In the genomic region with DNA sequence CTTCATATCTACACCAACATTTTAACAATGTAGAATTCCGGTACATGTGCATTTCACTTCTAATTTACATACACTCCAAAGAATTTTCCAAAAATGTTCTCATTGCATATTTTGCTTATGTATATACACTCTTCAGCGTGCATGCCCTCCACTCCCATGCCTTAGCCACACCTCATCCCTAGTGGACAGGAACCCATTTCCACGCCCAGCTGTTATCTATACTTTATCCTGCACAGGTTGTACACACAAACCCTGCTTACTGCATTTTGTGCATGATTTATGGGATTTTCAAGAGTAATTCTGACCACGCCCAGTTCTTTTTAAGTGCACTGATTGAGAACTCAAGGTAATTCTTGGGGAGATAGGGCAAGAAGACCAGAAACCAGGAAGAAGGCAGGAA, we compare ENCODE assay signal across 23 cellular contexts.
"Had no signal": no experiment of that assay in that cellular context is flagged by ENCODE, and none has a peak within 500 bp of the region (broad histone marks: within the 10 kb centered on the region; RNA-seq: fewer than 3 reads in every experiment).

No MANE protein-coding gene starts in this region.

- DNase-seq: KBM-7, MV-4-11, NCI-H1048, NCI-H1105, NCI-H1436 treated with DMSO at 0.1 percent for 48 hours, NCI-H1694, NCI-H187 treated with DMSO at 0.1 percent for 48 hours, NCI-H2029 treated with DMSO at 0.1 percent for 48 hours, NCI-H2171 treated with DMSO at 0.1 percent for 48 hours, NCI-H2227 treated with DMSO at 0.1 percent for 48 hours, NCI-H446, NCI-H510A, NCI-H524 treated with DMSO at 0.1 percent for 48 hours, NCI-H69, NCI-H774, RPMI8226, SHP77, SK-N-SH, SW 1271, T-cell had no signal

- H3K27ac ChIP-seq: HL-60 had no signal

- H3K27ac Mint-ChIP-seq: IgD-negative memory B cell, T-cell had no signal

- ATAC-seq: T-cell had no signal

- H3K4me3 Mint-ChIP-seq: IgD-negative memory B cell, T-cell had no signal

- FAIRE-seq: RCC 7860 had no signal

- H3K9ac ChIP-seq: SK-N-SH had no signal

- H3K36me3 Mint-ChIP-seq: IgD-negative memory B cell, T-cell had no signal

- H3K4me2 ChIP-seq: SK-N-SH had no signal

- H3K9me3 ChIP-seq: SK-N-SH had no signal

- H3K4me1 Mint-ChIP-seq: IgD-negative memory B cell, T-cell had no signal
